Comparison of ENCODE assay signal across 10 cellular contexts in the genomic region with DNA sequence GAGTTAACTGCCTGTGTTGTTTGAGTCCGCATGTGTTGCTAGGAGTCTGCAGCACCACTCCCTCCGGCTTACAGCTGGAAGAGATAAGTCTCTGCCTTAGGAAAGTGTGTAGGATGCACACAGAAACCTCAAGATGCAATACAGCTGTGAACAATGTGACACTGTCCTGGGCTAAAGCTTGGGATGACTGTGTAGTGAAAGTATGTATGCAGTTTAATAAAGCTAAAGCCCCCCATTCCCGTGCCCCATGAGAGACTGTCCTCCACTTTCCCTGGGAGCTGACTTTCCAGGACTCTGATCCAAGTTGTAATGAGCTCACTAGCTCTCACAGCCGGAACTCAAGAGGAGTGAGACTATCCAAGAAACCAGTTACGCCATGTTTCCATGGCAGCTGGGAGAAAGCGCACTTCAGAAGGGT.
A peak's percentile ranks its signal among the peaks of the same experiment; 100 is the strongest.
DNase-seq lines count a peak whose midpoint lies in the region; ATAC-seq lines count a peak whose summit lies in the region.
"Had no signal": no experiment of that assay in that cellular context is flagged by ENCODE, and none has a peak within 500 bp of the region (broad histone marks: within the 10 kb centered on the region; RNA-seq: fewer than 3 reads in every experiment).

No MANE protein-coding gene starts in this region.

- ATAC-seq in GM18868 (IDR thresholded peaks at IDR 0.05; ENCODE audit: unreplicated experiment) = peak; percentile 12
- peak; percentile 39 for ATAC-seq in HG02973 (IDR thresholded peaks at IDR 0.05; ENCODE audit: unreplicated experiment)
- ATAC-seq in GM19328 (IDR thresholded peaks at IDR 0.05; ENCODE audit: unreplicated experiment) = no peak

- in situ Hi-C loops in G401 (cut with HindIII; ENCODE audit: low sequenced_read_pairs) = no loop called here

- H3K4me3 ChIP-seq in skeletal muscle cell (ENCODE audit: low read depth, low read length) = no peak overlapping the region
- H3K4me3 ChIP-seq: ascending aorta had no signal

- DNase-seq in fibroblast of the conjunctiva (ENCODE audit: low read depth) (peak; percentile 53), skeletal muscle cell (ENCODE audit: low read depth) (peak; percentile 38), RKO (ENCODE audit: low spot score) (no peak), pons (ENCODE audit: low spot score) (no peak), G401 (ENCODE audit: low spot score) (no peak)
- DNase-seq: erythroblast had no signal

Comparison
In these comparisons a context has a peak if more than half of its experiments do, and no peak if none do; other contexts are left out.
1. DNase-seq: peak in fibroblast of the conjunctiva (single experiment) and skeletal muscle cell (single experiment); none in RKO (single experiment), pons (single experiment) and G401 (single experiment).